In the genomic region with DNA sequence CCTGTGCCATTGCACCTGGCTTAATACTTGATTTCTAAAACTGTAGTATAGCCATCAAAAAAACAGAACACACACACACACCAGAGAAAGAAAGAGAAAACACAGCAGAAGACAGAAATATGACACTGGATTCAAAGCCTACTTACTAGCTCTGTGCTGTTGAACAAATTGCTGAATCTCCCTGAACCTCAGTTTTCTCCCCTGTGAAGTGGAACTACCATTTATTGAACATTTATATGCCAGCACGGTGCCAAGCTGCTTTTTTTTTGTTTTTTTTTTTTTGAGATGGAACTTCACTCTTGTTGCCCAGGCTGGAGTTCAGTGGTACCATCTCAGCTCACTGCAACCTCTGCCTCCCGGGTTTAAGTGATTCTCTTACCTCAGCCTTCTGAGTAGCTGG, we compare ENCODE assay signal across 42 cellular contexts. TPM values are rescaled to one million over a fixed set of nuclear protein-coding genes. Genes with fewer than 3 reads are reported as not detected.
"Had no signal": no experiment of that assay in that cellular context is flagged by ENCODE, and none has a peak within 500 bp of the region (broad histone marks: within the 10 kb centered on the region; RNA-seq: fewer than 3 reads in every experiment).

No MANE protein-coding gene starts in this region.

- H3K27ac Mint-ChIP-seq: activated naive CD4-positive, alpha-beta T cell treated with anti-CD3 and anti-CD28 coated beads for 36 hours; activated naive CD4-positive, alpha-beta T cell treated with anti-CD3 and anti-CD28 coated beads, Interleukin-2, amount 10 ng/mL, durations not matched to agents 7 days and 5 days; activated naive CD4-positive, alpha-beta T cell treated with anti-CD3 and anti-CD28 coated beads, Interleukin-2, amount 50 U/mL, for 24 hours; activated naive CD4-positive, alpha-beta T cell treated with anti-CD3 and anti-CD28 coated beads, Interleukin-2, amount 50 U/mL, for 72 hours; activated naive CD8-positive, alpha-beta T cell; activated naive CD8-positive, alpha-beta T cell treated with anti-CD3 and anti-CD28 coated beads for 36 hours; activated naive CD8-positive, alpha-beta T cell treated with anti-CD3 and anti-CD28 coated beads, Interleukin-2, amount 10 ng/mL, durations not matched to agents 7 days and 5 days; activated naive CD8-positive, alpha-beta T cell treated with anti-CD3 and anti-CD28 coated beads, Interleukin-2, amount 50 U/mL, for 24 hours; activated T-cell treated with anti-CD3 and anti-CD28 coated beads, Interleukin-2, amount 50 U/mL, for 24 hours; activated T-cell treated with anti-CD3 and anti-CD28 coated beads, Interleukin-2, amount 50 U/mL, for 72 hours; activated T-helper 1 cell treated with anti-CD3 and anti-CD28 coated beads, Interleukin-12 subunit alpha, Interleukin-12 subunit beta, Interleukin-2, Interleukin-4 antibody, amounts not matched to agents 30 ng/mL and 10 ng/mL and 1 ng/mL, durations not matched to agents 14 hours and 24 hours and 36 hours; activated T-helper 17 cell treated with anti-CD3 and anti-CD28 coated beads, Interleukin-2, amount 50 U/mL, for 72 hours; activated T-helper 2 cell treated with anti-CD3 and anti-CD28 coated beads, Interferon-gamma antibody, Interleukin-2, Interleukin-4, amounts not matched to agents 10 μg/mL and 5 μg/mL and 100 μg/mL, durations not matched to agents 14 hours and 24 hours and 36 hours had no signal

- H3K4me3 Mint-ChIP-seq: activated naive CD4-positive, alpha-beta T cell treated with anti-CD3 and anti-CD28 coated beads for 36 hours; activated naive CD4-positive, alpha-beta T cell treated with anti-CD3 and anti-CD28 coated beads, Interleukin-2, amount 10 ng/mL, durations not matched to agents 7 days and 5 days; activated naive CD4-positive, alpha-beta T cell treated with anti-CD3 and anti-CD28 coated beads, Interleukin-2, amount 50 U/mL, for 24 hours; activated naive CD8-positive, alpha-beta T cell; activated naive CD8-positive, alpha-beta T cell treated with anti-CD3 and anti-CD28 coated beads for 36 hours; activated naive CD8-positive, alpha-beta T cell treated with anti-CD3 and anti-CD28 coated beads, Interleukin-2, amount 10 ng/mL, durations not matched to agents 7 days and 5 days; activated naive CD8-positive, alpha-beta T cell treated with anti-CD3 and anti-CD28 coated beads, Interleukin-2, amount 50 U/mL, for 24 hours; activated T-cell treated with anti-CD3 and anti-CD28 coated beads, Interleukin-2, amount 50 U/mL, for 24 hours; activated T-cell treated with anti-CD3 and anti-CD28 coated beads, Interleukin-2, amount 50 U/mL, for 4 hours; activated T-cell treated with anti-CD3 and anti-CD28 coated beads, Interleukin-2, amount 50 U/mL, for 72 hours; activated T-helper 1 cell treated with anti-CD3 and anti-CD28 coated beads, Interleukin-12 subunit alpha, Interleukin-12 subunit beta, Interleukin-2, Interleukin-4 antibody, amounts not matched to agents 30 ng/mL and 10 ng/mL and 1 ng/mL, durations not matched to agents 14 hours and 24 hours and 36 hours; activated T-helper 17 cell treated with anti-CD3 and anti-CD28 coated beads, Interleukin-2, amount 50 U/mL, for 72 hours; brain; central memory CD8-positive, alpha-beta T cell had no signal

- H3K9me3 ChIP-seq: adrenal gland, ascending aorta, body of pancreas, breast epithelium had no signal

- H3K27ac ChIP-seq: adrenal gland, ascending aorta, body of pancreas, brain microvascular endothelial cell, breast epithelium, cardiac muscle cell had no signal

- H3K4me1 ChIP-seq: adrenal gland, ascending aorta, body of pancreas, breast epithelium had no signal

- H3K27me3 ChIP-seq: adrenal gland, ascending aorta, body of pancreas, breast epithelium had no signal

- FAIRE-seq: astrocyte, bronchial epithelial cell had no signal

- H3K4me3 ChIP-seq: adrenal gland, ascending aorta, body of pancreas, breast epithelium, cardiac muscle cell had no signal

- H3K36me3 ChIP-seq: adrenal gland, ascending aorta, brain microvascular endothelial cell, breast epithelium, cardiac muscle cell had no signal

- H3K4me1 Mint-ChIP-seq: activated naive CD4-positive, alpha-beta T cell treated with anti-CD3 and anti-CD28 coated beads, Interleukin-2, amount 50 U/mL, for 24 hours; activated naive CD8-positive, alpha-beta T cell treated with anti-CD3 and anti-CD28 coated beads for 36 hours; activated naive CD8-positive, alpha-beta T cell treated with anti-CD3 and anti-CD28 coated beads, Interleukin-2, amount 10 ng/mL, durations not matched to agents 7 days and 5 days; activated naive CD8-positive, alpha-beta T cell treated with anti-CD3 and anti-CD28 coated beads, Interleukin-2, amount 50 U/mL, for 24 hours; activated T-helper 17 cell treated with anti-CD3 and anti-CD28 coated beads, Interleukin-2, amount 50 U/mL, for 72 hours; central memory CD8-positive, alpha-beta T cell had no signal

- H3K9me3 Mint-ChIP-seq: activated naive CD4-positive, alpha-beta T cell treated with anti-CD3 and anti-CD28 coated beads for 36 hours; activated naive CD4-positive, alpha-beta T cell treated with anti-CD3 and anti-CD28 coated beads, Interleukin-2, amount 10 ng/mL, durations not matched to agents 7 days and 5 days; activated naive CD4-positive, alpha-beta T cell treated with anti-CD3 and anti-CD28 coated beads, Interleukin-2, amount 50 U/mL, for 24 hours; activated naive CD4-positive, alpha-beta T cell treated with anti-CD3 and anti-CD28 coated beads, Interleukin-2, amount 50 U/mL, for 72 hours; activated naive CD8-positive, alpha-beta T cell treated with anti-CD3 and anti-CD28 coated beads for 36 hours; activated naive CD8-positive, alpha-beta T cell treated with anti-CD3 and anti-CD28 coated beads, Interleukin-2, amount 10 ng/mL, durations not matched to agents 7 days and 5 days; activated naive CD8-positive, alpha-beta T cell treated with anti-CD3 and anti-CD28 coated beads, Interleukin-2, amount 50 U/mL, for 24 hours; activated T-cell treated with anti-CD3 and anti-CD28 coated beads, Interleukin-2, amount 50 U/mL, for 24 hours; activated T-cell treated with anti-CD3 and anti-CD28 coated beads, Interleukin-2, amount 50 U/mL, for 4 hours; activated T-cell treated with anti-CD3 and anti-CD28 coated beads, Interleukin-2, amount 50 U/mL, for 72 hours; activated T-helper 1 cell treated with anti-CD3 and anti-CD28 coated beads, Interleukin-12 subunit alpha, Interleukin-12 subunit beta, Interleukin-2, Interleukin-4 antibody, amounts not matched to agents 30 ng/mL and 10 ng/mL and 1 ng/mL, durations not matched to agents 14 hours and 24 hours and 36 hours; activated T-helper 17 cell treated with anti-CD3 and anti-CD28 coated beads, Interleukin-2, amount 50 U/mL, for 72 hours; activated T-helper 2 cell treated with anti-CD3 and anti-CD28 coated beads, Interferon-gamma antibody, Interleukin-2, Interleukin-4, amounts not matched to agents 10 μg/mL and 5 μg/mL and 100 μg/mL, durations not matched to agents 14 hours and 24 hours and 36 hours; brain; central memory CD8-positive, alpha-beta T cell had no signal

- H3K36me3 Mint-ChIP-seq: activated naive CD4-positive, alpha-beta T cell treated with anti-CD3 and anti-CD28 coated beads, Interleukin-2, amount 10 ng/mL, durations not matched to agents 7 days and 5 days; activated naive CD4-positive, alpha-beta T cell treated with anti-CD3 and anti-CD28 coated beads, Interleukin-2, amount 50 U/mL, for 24 hours; activated naive CD4-positive, alpha-beta T cell treated with anti-CD3 and anti-CD28 coated beads, Interleukin-2, amount 50 U/mL, for 72 hours; activated naive CD8-positive, alpha-beta T cell; activated naive CD8-positive, alpha-beta T cell treated with anti-CD3 and anti-CD28 coated beads for 36 hours; activated naive CD8-positive, alpha-beta T cell treated with anti-CD3 and anti-CD28 coated beads, Interleukin-2, amount 10 ng/mL, durations not matched to agents 7 days and 5 days; brain had no signal

- DNase-seq: activated effector memory CD4-positive, alpha-beta T cell treated with anti-CD3 and anti-CD28 coated beads, Interleukin-2, amount 50 U/mL, for 16 hours; activated effector memory CD4-positive, alpha-beta T cell treated with Interleukin-2 at 50 U/mL for 16 hours; activated gamma-delta T cell; activated gamma-delta T cell treated with Interleukin-2 at 50 U/mL for 16 hours; activated naive CD4-positive, alpha-beta T cell; activated naive CD4-positive, alpha-beta T cell treated with anti-CD3 and anti-CD28 coated beads for 36 hours; activated naive CD4-positive, alpha-beta T cell treated with anti-CD3 and anti-CD28 coated beads, Interleukin-2, amount 10 ng/mL, durations not matched to agents 7 days and 5 days; activated naive CD4-positive, alpha-beta T cell treated with anti-CD3 and anti-CD28 coated beads, Interleukin-2, amount 50 U/mL, for 16 hours; activated naive CD4-positive, alpha-beta T cell treated with Interleukin-2 at 50 U/mL for 16 hours; activated naive CD8-positive, alpha-beta T cell treated with anti-CD3 and anti-CD28 coated beads for 36 hours; activated naive CD8-positive, alpha-beta T cell treated with anti-CD3 and anti-CD28 coated beads, Interleukin-2, amount 10 ng/mL, durations not matched to agents 7 days and 5 days; activated naive CD8-positive, alpha-beta T cell treated with anti-CD3 and anti-CD28 coated beads, Interleukin-2, amount 50 U/mL, for 24 hours; activated T-cell treated with anti-CD3 and anti-CD28 coated beads, Interleukin-2, amount 50 U/mL, for 1 hour; activated T-cell treated with anti-CD3 and anti-CD28 coated beads, Interleukin-2, amount 50 U/mL, for 24 hours; activated T-cell treated with anti-CD3 and anti-CD28 coated beads, Interleukin-2, amount 50 U/mL, for 4 hours; activated T-cell treated with anti-CD3 and anti-CD28 coated beads, Interleukin-2, amount 50 U/mL, for 48 hours; activated T-cell treated with anti-CD3 and anti-CD28 coated beads, Interleukin-2, amount 50 U/mL, for 72 hours; adrenal gland; amniotic stem cell; amygdala; anterior cingulate cortex; aorta; body of pancreas; brain microvascular endothelial cell; caudate nucleus; central memory CD4-positive, alpha-beta T cell; cerebellar nuclear complex had no signal

- H3K27me3 Mint-ChIP-seq: activated naive CD4-positive, alpha-beta T cell treated with anti-CD3 and anti-CD28 coated beads, Interleukin-2, amount 50 U/mL, for 24 hours; activated naive CD8-positive, alpha-beta T cell; activated T-cell treated with anti-CD3 and anti-CD28 coated beads, Interleukin-2, amount 50 U/mL, for 24 hours; activated T-helper 17 cell treated with anti-CD3 and anti-CD28 coated beads, Interleukin-2, amount 50 U/mL, for 72 hours had no signal

RNA-seq across cellular contexts. Expression of a gene that starts 13.2 kb away (rescaled TPM):
- total RNA-seq: adrenal gland, aorta, ascending aorta, astrocyte, body of pancreas, breast epithelium, cardiac septum, cerebellum had no signal
- polyA plus RNA-seq: adrenal gland had no signal

RNA-seq across cellular contexts. Expression of a gene that starts 17.6 kb away (rescaled TPM):
- total RNA-seq: activated naive CD4-positive, alpha-beta T cell treated with anti-CD3 and anti-CD28 coated beads for 36 hours; activated naive CD8-positive, alpha-beta T cell treated with anti-CD3 and anti-CD28 coated beads, Interleukin-2, amount 10 ng/mL, durations not matched to agents 7 days and 5 days; activated T-cell treated with anti-CD3 and anti-CD28 coated beads, Interleukin-2, amount 50 U/mL, for 4 hours; activated T-cell treated with anti-CD3 and anti-CD28 coated beads, Interleukin-2, amount 50 U/mL, for 72 hours; activated T-helper 1 cell treated with anti-CD3 and anti-CD28 coated beads, Interleukin-12 subunit alpha, Interleukin-12 subunit beta, Interleukin-2, Interleukin-4 antibody, amounts not matched to agents 30 ng/mL and 10 ng/mL and 1 ng/mL, durations not matched to agents 14 hours and 24 hours and 36 hours; activated T-helper 2 cell treated with anti-CD3 and anti-CD28 coated beads, Interferon-gamma antibody, Interleukin-2, Interleukin-4, amounts not matched to agents 10 μg/mL and 5 μg/mL and 100 μg/mL, durations not matched to agents 14 hours and 24 hours and 36 hours; adrenal gland; aorta; ascending aorta; body of pancreas; cardiac muscle cell; cardiac septum had no signal
- polyA plus RNA-seq: adrenal gland, aorta had no signal

RNA-seq across cellular contexts. Expression of a gene that starts 23.1 kb away (rescaled TPM):
- total RNA-seq: ascending aorta, body of pancreas, breast epithelium had no signal
